Comparison of ENCODE assay signal across 8 cellular contexts in the genomic region with DNA sequence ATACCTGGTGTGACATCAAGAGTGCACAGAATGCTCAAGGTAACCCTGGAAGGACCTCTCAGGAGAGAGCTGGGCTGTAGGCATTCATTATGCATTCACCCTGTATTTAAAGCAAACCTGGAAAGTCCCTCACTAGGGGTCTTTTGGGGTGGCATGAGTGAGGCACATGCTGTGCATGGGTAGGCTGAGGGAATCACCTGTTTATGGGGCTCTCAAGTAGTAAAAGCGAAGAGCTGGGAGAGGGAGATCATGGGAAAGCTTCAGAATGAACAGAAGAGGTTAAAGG. TPM values are rescaled to one million over a fixed set of nuclear protein-coding genes. Genes with fewer than 3 reads are reported as not detected.
DNase-seq lines count a peak whose midpoint lies in the region; ATAC-seq, FAIRE-seq and TF ChIP-seq lines count a peak whose summit lies in the region.

No MANE protein-coding gene starts in this region.

- H3K4me1 ChIP-seq in SK-N-SH (ENCODE audit: control insufficient read depth in 1 of 2, insufficient read depth in 2 of 2, low read depth in 1 of 2, low read length in 1 of 2) (peaks cover 19 to 45% of the 10 kb centered on the region in 2 experiments), astrocyte (ENCODE audit: insufficient read depth, low read length) (peaks cover 44% of the 10 kb centered on the region), liver (ENCODE audit: control insufficient read depth in 4 of 4, insufficient read depth in 4 of 4, low read length in 3 of 4) (peaks cover 3 to 45% (median 27%) of the 10 kb centered on the region in 4 donors)

- no peak for TF ChIP-seq CTCF in SK-N-SH (IDR thresholded peaks at IDR 0.05)
- TF ChIP-seq CTCF in astrocyte (IDR thresholded peaks at IDR 0.05; ENCODE audit: insufficient read depth, low read depth, low read length): no peak
- TF ChIP-seq CTCF in liver (IDR thresholded peaks at IDR 0.05; ENCODE audit: low read depth, low read length, missing input control): no peak

- H3K4me1 Mint-ChIP-seq in astrocyte (ENCODE audit: low read depth, unreplicated experiment): peaks cover 44% of the 10 kb centered on the region

- H3K9ac ChIP-seq in SK-N-SH (peak overlapping the region; percentile 56; the same call in 1 of the 2 replicates), astrocyte (ENCODE audit: low read length) (peak overlapping the region; percentile 77), liver (ENCODE audit: low read depth in 1 of 2, low read length in 2 of 2) (peak overlapping the region; percentile 99 to 100)

- 75% methylated on average over 1 of the region's 1 CpG for WGBS in SK-N-SH (ENCODE audit: low lambda C conversion rate)
- 2% methylated on average over 1 of the region's 1 CpG for WGBS in liver

- POLR2A ChIA-PET in SK-N-SH (lab: Yijun Ruan, JAX): interaction anchor here (0.7 to 1.6 kb wide), 4 partner anchors 37 to 145 kb away, joined by 3 to 6 read pairs (median 4); a partner anchor contains a TSS

- H3K4me3 Mint-ChIP-seq in astrocyte (ENCODE audit: unreplicated experiment): peak overlapping the region; percentile 87

- no peak for TF ChIP-seq EP300 in SK-N-SH (IDR thresholded peaks at IDR 0.05; ENCODE audit: borderline replicate concordance in 1 of 2, low read depth in 1 of 2, low read length in 1 of 2)

- peaks cover 7% of the 10 kb centered on the region for H3F3A ChIP-seq in SK-N-SH (replicated peaks; ENCODE audit: insufficient read depth)

- H3K36me3 ChIP-seq in SK-N-SH (replicated peaks in 1 of 2; ENCODE audit: control insufficient read depth in 1 of 2, insufficient read depth in 2 of 2, low read length in 1 of 2): peaks cover 5 to 10% of the 10 kb centered on the region in 2 experiments
- H3K36me3 ChIP-seq in astrocyte (ENCODE audit: insufficient read depth, low read length): no peaks in the 10 kb centered on the region
- H3K36me3 ChIP-seq in liver (ENCODE audit: control insufficient read depth in 4 of 4, insufficient read depth in 3 of 4, low read depth in 1 of 4, low read length in 3 of 4): peaks cover 3 to 16% (median 14%) of the 10 kb centered on the region in 4 donors

- H3K79me2 ChIP-seq in SK-N-SH (ENCODE audit: insufficient read depth) (no peaks in the 10 kb centered on the region), astrocyte (ENCODE audit: insufficient read depth, low read length) (no peaks in the 10 kb centered on the region)

- H3K9me3 ChIP-seq in SK-N-SH (no peaks in the 10 kb centered on the region), astrocyte (ENCODE audit: insufficient read depth, low read depth, low read length) (no peaks in the 10 kb centered on the region), liver (ENCODE audit: control insufficient read depth in 4 of 4, low read length in 3 of 4) (no peaks in the 10 kb centered on the region)

- DNase-seq in SK-N-SH: no peak
- DNase-seq in astrocyte (ENCODE audit: low read depth): no peak
- no peak for DNase-seq in substantia nigra (lab: John Stamatoyannopoulos, UW)
- no peak for DNase-seq in activated gamma-delta T cell treated with Interleukin-2 at 50 U/mL for 16 hours
- no peak for DNase-seq in NCI-H2171 (lab: John Stamatoyannopoulos, UW)

- no peak overlapping the region for H2AFZ ChIP-seq in SK-N-SH (ENCODE audit: low read depth)
- H2AFZ ChIP-seq in astrocyte (ENCODE audit: low read depth, low read length): no peak overlapping the region

- peak overlapping the region; percentile 98 for H3K4me2 ChIP-seq in SK-N-SH
- peak overlapping the region; percentile 90 for H3K4me2 ChIP-seq in astrocyte (ENCODE audit: low read length)

- H3K27me3 ChIP-seq in SK-N-SH (ENCODE audit: insufficient read depth): no peaks in the 10 kb centered on the region
- peaks cover 45% of the 10 kb centered on the region for H3K27me3 ChIP-seq in astrocyte (ENCODE audit: insufficient read depth, low read length)
- H3K27me3 ChIP-seq in liver (ENCODE audit: control insufficient read depth in 4 of 4, insufficient read depth in 4 of 4, low read length in 3 of 4): no peaks in the 10 kb centered on the region

- TF ChIP-seq RAD21 in SK-N-SH (IDR thresholded peaks at IDR 0.05; ENCODE audit: low read length) (no peak), liver (IDR thresholded peaks at IDR 0.05) (no peak)

- peak overlapping the region in 1 of 2 experiments; percentile 77; a peak in 2 of 4 replicates for H3K27ac ChIP-seq in SK-N-SH (ENCODE audit: low read depth in 2 of 2, low read length in 1 of 2)
- no peak overlapping the region for H3K27ac ChIP-seq in astrocyte (ENCODE audit: low read depth, low read length)
- peak overlapping the region; percentile 99 to 100 for H3K27ac ChIP-seq in liver (ENCODE audit: low read depth in 1 of 2, low read length in 2 of 2)
- H3K27ac ChIP-seq in substantia nigra (ENCODE audit: low read depth, low read length, poor library complexity, severe bottlenecking): peak overlapping the region; percentile 99

- peak overlapping the region; percentile 73 for H3K27ac Mint-ChIP-seq in astrocyte (ENCODE audit: unreplicated experiment)

- FAIRE-seq in astrocyte (lab: Jason Lieb, UNC): no peak

- peaks cover 5% of the 10 kb centered on the region for H3K36me3 Mint-ChIP-seq in astrocyte (ENCODE audit: low read depth, unreplicated experiment)

- no peaks in the 10 kb centered on the region for H3K27me3 Mint-ChIP-seq in astrocyte (ENCODE audit: low read depth, unreplicated experiment)

- CTCF ChIA-PET in SK-N-SH (lab: Yijun Ruan, JAX): interaction anchor here (0.7 to 9.7 kb wide), 10 partner anchors 33 to 78 kb away, joined by 3 to 67 read pairs (median 6); a partner anchor contains a TSS

- no peaks in the 10 kb centered on the region for H3K9me2 ChIP-seq in SK-N-SH

- H3K4me3 ChIP-seq in SK-N-SH (ENCODE audit: low read depth in 2 of 2, low read length in 1 of 2) (peak overlapping the region; percentile 63 to 67), astrocyte (ENCODE audit: insufficient read depth, low read depth, low read length) (peak overlapping the region; percentile 55), liver (ENCODE audit: low read depth in 1 of 3, low read length in 3 of 3) (peak overlapping the region; percentile 62 to 99 (median 93))

- H4K20me1 ChIP-seq in SK-N-SH (ENCODE audit: insufficient read depth): no peaks in the 10 kb centered on the region
- no peaks in the 10 kb centered on the region for H4K20me1 ChIP-seq in astrocyte (ENCODE audit: insufficient read depth, low read length)

- ATAC-seq in SK-N-SH treated with all-trans-retinoic acid at 6 μM for 48 hours (no peak; the same call in 2 of the 3 replicates), GM21619 (IDR thresholded peaks at IDR 0.05; ENCODE audit: unreplicated experiment) (no peak)

- H3K9me3 Mint-ChIP-seq in astrocyte (ENCODE audit: unreplicated experiment): no peaks in the 10 kb centered on the region

TF ChIP-seq in SK-N-SH, 30 proteins besides CTCF, POLR2A, EP300 and RAD21 (continues in another document):
- no peak for TF ChIP-seq SIN3A (IDR thresholded peaks at IDR 0.05; ENCODE audit: borderline replicate concordance, low read depth, low read length)

TF ChIP-seq in SK-N-SH treated with all-trans-retinoic acid at 6 μM for 48 hours, 23 proteins besides CTCF, POLR2A, EP300 and RAD21 (continues in another document):
- no peak for TF ChIP-seq ZNF70 (CRISPR knock-in tag; IDR thresholded peaks at IDR 0.05)

TF ChIP-seq in liver, 16 proteins besides CTCF, POLR2A, EP300 and RAD21:
- peak in 1 of 2 donors; percentile 23 for TF ChIP-seq JUND (IDR thresholded peaks at IDR 0.05)
- TF ChIP-seq YY1 (IDR thresholded peaks at IDR 0.05): no peak

RNA-seq across cellular contexts. Expression of a gene that starts 0.7 kb away (rescaled TPM):
- polyA plus RNA-seq in SK-N-SH (2012; rRNA removed): 14.4 and 15.3 TPM in 2 replicates
- 7.5 and 12.3 TPM in 2 replicates for polyA plus RNA-seq in SK-N-SH (2012; cell fraction: cytosol; rRNA removed)
- polyA plus RNA-seq in SK-N-SH (2012; cell fraction: nucleus; rRNA removed): 11.2 and 13.0 TPM in 2 replicates
- total RNA-seq in astrocyte: 11.3 and 16.4 TPM in 2 replicates
- total RNA-seq in liver: 100 to 1,000 TPM in 1 of 2 donors, 10 to 100 TPM in 1; 58.6 to 180 TPM
- polyA plus RNA-seq in liver: 100 to 1,000 TPM; 177 to 236 TPM

RNA-seq across cellular contexts. Expression of a gene that starts 7.2 kb away (rescaled TPM):
- polyA plus RNA-seq in SK-N-SH (2012; rRNA removed): 58.4 and 71.1 TPM in 2 replicates
- polyA plus RNA-seq in SK-N-SH (2012; cell fraction: cytosol; rRNA removed): 55.0 and 58.7 TPM in 2 replicates
- polyA plus RNA-seq in SK-N-SH (2012; cell fraction: nucleus; rRNA removed): 31.4 and 40.2 TPM in 2 replicates
- total RNA-seq in astrocyte: 22.8 and 25.4 TPM in 2 replicates
- total RNA-seq in liver: 10 to 100 TPM; 12.7 to 23.3 TPM
- polyA plus RNA-seq in liver: 10 to 100 TPM; 17.3 to 19.1 TPM

RNA-seq across cellular contexts. Expression of a gene that starts 11.9 kb away (rescaled TPM):
- polyA plus RNA-seq in SK-N-SH (2012; rRNA removed) (307 and 317 TPM in 2 replicates), liver (100 to 1,000 TPM in 1 of 2 donors, 10 to 100 TPM in 1; 75.8 to 134 TPM)
- polyA plus RNA-seq in SK-N-SH (2012; cell fraction: cytosol; rRNA removed): 125 and 194 TPM in 2 replicates
- polyA plus RNA-seq in SK-N-SH (2012; cell fraction: nucleus; rRNA removed): 90.2 and 194 TPM in 2 replicates
- total RNA-seq in astrocyte (31.0 and 36.2 TPM in 2 replicates), liver (10 to 100 TPM; 27.3 to 62.4 TPM)

RNA-seq across cellular contexts. Expression of a gene that starts 44.7 kb away (rescaled TPM):
- polyA plus RNA-seq in SK-N-SH (2012; rRNA removed) (203 and 238 TPM in 2 replicates), liver (100 to 1,000 TPM; 150 to 224 TPM)
- polyA plus RNA-seq in SK-N-SH (2012; cell fraction: cytosol; rRNA removed): 133 and 181 TPM in 2 replicates
- 254 and 311 TPM in 2 replicates for polyA plus RNA-seq in SK-N-SH (2012; cell fraction: nucleus; rRNA removed)
- total RNA-seq in astrocyte (161 TPM in 2 replicates), liver (10 to 100 TPM; 49.8 TPM)

RNA-seq across cellular contexts. Expression of a gene that starts 45.2 kb away (rescaled TPM):
- 12.3 and 12.7 TPM in 2 replicates for polyA plus RNA-seq in SK-N-SH (2012; rRNA removed)
- polyA plus RNA-seq in SK-N-SH (2012; cell fraction: cytosol; rRNA removed): 3.4 and 6.0 TPM in 2 replicates
- polyA plus RNA-seq in SK-N-SH (2012; cell fraction: nucleus; rRNA removed): 58.4 and 75.1 TPM in 2 replicates
- total RNA-seq in astrocyte: 13.2 and 13.6 TPM in 2 replicates
- total RNA-seq in liver: under 1 TPM; 0.14 to 0.17 TPM
- under 1 TPM; 0.07 to 0.11 TPM for polyA plus RNA-seq in liver
